14 cellular contexts compared by ENCODE assay signal in the genomic region with DNA sequence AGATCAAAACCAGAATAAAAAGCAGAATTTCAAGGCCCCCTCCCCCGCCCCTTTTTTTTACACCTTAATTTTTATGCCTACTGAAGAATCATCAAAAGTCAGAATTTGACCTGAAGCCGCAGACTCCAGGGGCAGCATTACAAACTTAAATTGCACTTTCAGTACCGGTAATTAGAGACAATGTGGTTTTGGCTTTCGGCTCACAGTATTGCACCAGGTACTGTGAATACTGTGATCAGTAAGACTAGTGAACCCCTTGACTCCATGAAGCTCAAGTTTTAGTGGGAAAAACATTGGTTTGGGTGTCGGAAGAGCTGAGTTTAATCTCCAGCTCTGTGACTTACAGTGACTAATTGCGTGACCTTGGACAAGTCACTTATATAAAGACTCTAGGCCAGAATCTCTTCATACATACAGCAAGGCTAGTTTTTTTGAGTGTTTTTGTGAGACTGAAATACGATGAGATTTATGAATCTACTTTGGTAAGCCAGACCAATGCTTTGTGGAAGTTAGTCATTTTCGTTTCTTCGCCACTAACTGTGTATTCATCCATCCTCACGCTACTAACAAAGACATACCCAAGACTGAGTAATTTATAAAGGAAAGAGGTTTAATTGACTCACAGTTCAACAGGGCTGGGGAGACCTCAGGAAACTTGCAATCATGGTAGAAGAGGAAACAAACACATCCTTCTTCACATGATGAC.
DNase-seq lines count a peak whose midpoint lies in the region; ATAC-seq and TF ChIP-seq lines count a peak whose summit lies in the region.
"Had no signal": no experiment of that assay in that cellular context is flagged by ENCODE, and none has a peak within 500 bp of the region (broad histone marks: within the 10 kb centered on the region; RNA-seq: fewer than 3 reads in every experiment).

No MANE protein-coding gene starts in this region.

- no peaks in the 10 kb centered on the region for H3K9me3 Mint-ChIP-seq in activated naive CD4-positive, alpha-beta T cell treated with anti-CD3 and anti-CD28 coated beads, Interleukin-2, amount 50 U/mL, for 72 hours
- H3K9me3 Mint-ChIP-seq in stimulated activated naive CD8-positive, alpha-beta T cell treated with anti-CD3 and anti-CD28 coated beads, Interleukin-15, Interleukin-2, amounts not matched to agents 100 ng/mL and 50 ng/mL, for 24 hours = no peaks in the 10 kb centered on the region
- no peaks in the 10 kb centered on the region for H3K9me3 Mint-ChIP-seq in glutamatergic neuron (ENCODE audit: unreplicated experiment)

- H2AFZ ChIP-seq in PC-3 (ENCODE audit: low read length) = no peak overlapping the region
- H2AFZ ChIP-seq: PC-9 had no signal

- peaks cover 11% of the 10 kb centered on the region for H3K27me3 Mint-ChIP-seq in stimulated activated naive CD8-positive, alpha-beta T cell treated with anti-CD3 and anti-CD28 coated beads, Interleukin-15, Interleukin-2, amounts not matched to agents 100 ng/mL and 50 ng/mL, for 24 hours
- H3K27me3 Mint-ChIP-seq in glutamatergic neuron (ENCODE audit: unreplicated experiment) = peaks cover 6% of the 10 kb centered on the region

- no peak overlapping the region for H3K4me3 Mint-ChIP-seq in stimulated activated naive CD8-positive, alpha-beta T cell treated with anti-CD3 and anti-CD28 coated beads, Interleukin-15, Interleukin-2, amounts not matched to agents 100 ng/mL and 50 ng/mL, for 24 hours
- H3K4me3 Mint-ChIP-seq in glutamatergic neuron (ENCODE audit: unreplicated experiment) = no peak overlapping the region

- DNase-seq in activated naive CD4-positive, alpha-beta T cell treated with anti-CD3 and anti-CD28 coated beads, Interleukin-2, amount 50 U/mL, for 72 hours (ENCODE audit: low spot score in 2 of 2) = no peak
- DNase-seq in activated naive CD4-positive, alpha-beta T cell (lab: John Stamatoyannopoulos, UW) = no peak
- DNase-seq in PC-3 (peak; percentile 43), epithelial cell of esophagus (ENCODE audit: low read depth) (peak; percentile 23), glutamatergic neuron (no peak), OCI-M2 (lab: John Stamatoyannopoulos, UW; ENCODE audit: unreplicated experiment) (no peak), SKM-1 (lab: John Stamatoyannopoulos, UW; ENCODE audit: unreplicated experiment) (no peak)
- DNase-seq: activated effector memory CD4-positive, alpha-beta T cell treated with Interleukin-2 at 50 U/mL for 16 hours; anterior cingulate cortex; NCI-H526; PC-9 had no signal

- no peaks in the 10 kb centered on the region for H3K36me3 Mint-ChIP-seq in activated naive CD4-positive, alpha-beta T cell treated with anti-CD3 and anti-CD28 coated beads, Interleukin-2, amount 50 U/mL, for 72 hours
- no peaks in the 10 kb centered on the region for H3K36me3 Mint-ChIP-seq in stimulated activated naive CD8-positive, alpha-beta T cell treated with anti-CD3 and anti-CD28 coated beads, Interleukin-15, Interleukin-2, amounts not matched to agents 100 ng/mL and 50 ng/mL, for 24 hours (ENCODE audit: low read depth)
- no peaks in the 10 kb centered on the region for H3K36me3 Mint-ChIP-seq in glutamatergic neuron (ENCODE audit: unreplicated experiment)

- H3F3A ChIP-seq in PC-3 (ENCODE audit: low read length, unreplicated experiment) = no peaks in the 10 kb centered on the region

- peak; percentile 81 to 86 for ATAC-seq in activated naive CD4-positive, alpha-beta T cell treated with anti-CD3 and anti-CD28 coated beads, Interleukin-2, amount 50 U/mL, for 72 hours
- no peak for ATAC-seq in PC-3
- ATAC-seq: sciatic nerve, SK-N-SH treated with all-trans-retinoic acid at 6 μM for 48 hours had no signal

- CTCF ChIA-PET in PC-3 (lab: Charles Lee) = no interaction called here

- no peaks in the 10 kb centered on the region for H3K4me1 ChIP-seq in PC-3 (ENCODE audit: insufficient read depth, low read length)

- no peak for TF ChIP-seq CTCF in PC-3 (conservative IDR thresholded peaks at IDR 0.05; ENCODE audit: low read depth, low read length)
- no peak for TF ChIP-seq CTCF in epithelial cell of esophagus (IDR thresholded peaks at IDR 0.05; ENCODE audit: insufficient read depth, low read depth, low read length, missing control alignments)
- no peak for TF ChIP-seq CTCF in glutamatergic neuron (IDR thresholded peaks at IDR 0.05; ENCODE audit: partially characterized antibody, unreplicated experiment)

- H3K27me3 ChIP-seq in PC-3 (ENCODE audit: low read length) = no peaks in the 10 kb centered on the region

- no peak overlapping the region for H3K4me2 ChIP-seq in PC-3 (ENCODE audit: low read length)
- H3K4me2 ChIP-seq: PC-9 had no signal

- H3K9me2 ChIP-seq in PC-3 (replicated peaks; ENCODE audit: low read length) = no peaks in the 10 kb centered on the region

- H3K27ac Mint-ChIP-seq in activated naive CD4-positive, alpha-beta T cell treated with anti-CD3 and anti-CD28 coated beads, Interleukin-2, amount 50 U/mL, for 72 hours = no peak overlapping the region
- H3K27ac Mint-ChIP-seq in stimulated activated naive CD8-positive, alpha-beta T cell treated with anti-CD3 and anti-CD28 coated beads, Interleukin-15, Interleukin-2, amounts not matched to agents 100 ng/mL and 50 ng/mL, for 24 hours = peak overlapping the region; percentile 14
- H3K27ac Mint-ChIP-seq in glutamatergic neuron (ENCODE audit: unreplicated experiment) = no peak overlapping the region

- H3K79me2 ChIP-seq in PC-3 (ENCODE audit: low read length) = no peaks in the 10 kb centered on the region

- POLR2A ChIA-PET in PC-3 (lab: Charles Lee; ENCODE audit: unreplicated experiment) = no interaction called here

- H3K9ac ChIP-seq in PC-3 (ENCODE audit: low read length) = peak overlapping the region; percentile 17; the same call in 1 of the 2 replicates

- H3K36me3 ChIP-seq in PC-3 (ENCODE audit: low read depth, low read length) = no peaks in the 10 kb centered on the region

- H3K4me1 Mint-ChIP-seq in stimulated activated naive CD8-positive, alpha-beta T cell treated with anti-CD3 and anti-CD28 coated beads, Interleukin-15, Interleukin-2, amounts not matched to agents 100 ng/mL and 50 ng/mL, for 24 hours (ENCODE audit: low read depth) = peaks cover 6% of the 10 kb centered on the region
- H3K4me1 Mint-ChIP-seq in glutamatergic neuron (ENCODE audit: low read depth, unreplicated experiment) = peaks cover 13% of the 10 kb centered on the region

- H3K4me3 ChIP-seq in PC-3 (ENCODE audit: low read length) (no peak overlapping the region), epithelial cell of esophagus (ENCODE audit: low read length) (no peak overlapping the region)
- H3K4me3 ChIP-seq: PC-9 had no signal

- H3K9me3 ChIP-seq in PC-3 (ENCODE audit: low read length) = no peaks in the 10 kb centered on the region

- no peaks in the 10 kb centered on the region for H4K20me1 ChIP-seq in PC-3 (ENCODE audit: low read length)

- intact Hi-C loops in PC-3 (cut with micrococcal nuclease) = no loop called here

- peak overlapping the region; percentile 70 for H3K27ac ChIP-seq in PC-3 (ENCODE audit: low read length)
- H3K27ac ChIP-seq: PC-9 had no signal

- no TSS peak for BruUV-seq in PC-3 (replicated peaks; lab: Mats Ljungman, UMichigan)

Comparison
In these comparisons a context has a peak if more than half of its experiments do, and no peak if none do; other contexts are left out.
1. DNase-seq: peak in PC-3 (single experiment) and epithelial cell of esophagus (single experiment); none in activated naive CD4-positive, alpha-beta T cell treated with anti-CD3 and anti-CD28 coated beads, Interleukin-2, amount 50 U/mL, for 72 hours (0 of 2), activated naive CD4-positive, alpha-beta T cell (0 of 4), glutamatergic neuron (single experiment), OCI-M2 (single experiment) and SKM-1 (single experiment).